In genomic region chr1:109427171-109427467, GRCh38 we compare ENCODE assay signal across 8 cellular contexts. TPM values are rescaled to one million over a fixed set of nuclear protein-coding genes. Genes with fewer than 3 reads are reported as not detected.
A peak's percentile ranks its signal among the peaks of the same experiment; 100 is the strongest.
DNase-seq lines count a peak whose midpoint lies in the region; ATAC-seq and TF ChIP-seq lines count a peak whose summit lies in the region.

No MANE protein-coding gene starts in this region.

- H3K27me3 ChIP-seq in AG04450 (ENCODE audit: control insufficient read depth, insufficient read depth, low read length) (no peaks in the 10 kb centered on the region), Karpas-422 (ENCODE audit: low read length) (no peaks in the 10 kb centered on the region), muscle layer of colon (ENCODE audit: control insufficient read depth in 1 of 2, insufficient read depth in 2 of 2, low read length in 2 of 2) (no peaks in the 10 kb centered on the region)

- H4K20me1 ChIP-seq in Karpas-422 (ENCODE audit: insufficient read depth, low read depth, low read length): peaks cover 13% of the 10 kb centered on the region; the same call in 1 of the 2 replicates

- POLR2A ChIA-PET in AG04450 (lab: Yijun Ruan, JAX): interaction anchor here (0.6 to 2.0 kb wide), 4 partner anchors 10 to 327 kb away, joined by 3 to 12 read pairs (median 6); partner anchors contain the start of gene ATXN7L2

- no peak for TF ChIP-seq CTCF in AG04450 (IDR thresholded peaks at IDR 0.05; ENCODE audit: low read depth, low read length)

- H3K4me1 ChIP-seq in Karpas-422 (ENCODE audit: low read length) (peaks cover 28% of the 10 kb centered on the region), muscle layer of colon (ENCODE audit: insufficient read depth, low read length) (peaks cover 11% of the 10 kb centered on the region)

- ATAC-seq in central memory CD8-positive, alpha-beta T cell (replicated peaks; ENCODE audit: extremely low read depth, poor library complexity, severe bottlenecking): no peak
- no peak for ATAC-seq in HG03442 (IDR thresholded peaks at IDR 0.05; ENCODE audit: unreplicated experiment)

- peak overlapping the region; percentile 98 for H3K4me2 ChIP-seq in Karpas-422 (ENCODE audit: low read depth, low read length, poor library complexity, severe bottlenecking)

- H3K36me3 Mint-ChIP-seq in central memory CD8-positive, alpha-beta T cell (ENCODE audit: insufficient read depth): peaks cover 21% of the 10 kb centered on the region

- H3K9me3 Mint-ChIP-seq in central memory CD8-positive, alpha-beta T cell: no peaks in the 10 kb centered on the region

- peaks cover 41% of the 10 kb centered on the region for H3K79me2 ChIP-seq in Karpas-422 (ENCODE audit: low read length)

- no peaks in the 10 kb centered on the region for H3K9me2 ChIP-seq in Karpas-422 (replicated peaks; ENCODE audit: insufficient read depth, low read length)

- peak overlapping the region; percentile 85 for H3K9ac ChIP-seq in Karpas-422 (ENCODE audit: low read length)
- H3K9ac ChIP-seq in muscle layer of colon (ENCODE audit: low read length): peak overlapping the region; percentile 74

- no peak overlapping the region for H3K27ac ChIP-seq in AG04450 (ENCODE audit: low read depth, low read length)
- H3K27ac ChIP-seq in Karpas-422 (ENCODE audit: low read length): peak overlapping the region; percentile 65
- H3K27ac ChIP-seq in muscle layer of colon (ENCODE audit: low read depth, low read length): peak overlapping the region; percentile 78

- CTCF ChIA-PET in AG04450 (lab: Charles Lee): interaction anchor here (4.1 kb wide), 1 partner anchor 105 kb away, joined by 32 read pairs; no protein-coding TSS in a partner anchor

- H3K4me3 Mint-ChIP-seq in central memory CD8-positive, alpha-beta T cell: peak overlapping the region; percentile 92

- H3K4me1 Mint-ChIP-seq in central memory CD8-positive, alpha-beta T cell: peaks cover 32% of the 10 kb centered on the region

- H3K9me3 ChIP-seq in AG04450 (ENCODE audit: control insufficient read depth, insufficient read depth, low read length): no peaks in the 10 kb centered on the region; the same call in 1 of the 2 replicates
- no peaks in the 10 kb centered on the region for H3K9me3 ChIP-seq in Karpas-422 (ENCODE audit: low read length)
- no peaks in the 10 kb centered on the region for H3K9me3 ChIP-seq in muscle layer of colon (ENCODE audit: low read length)

- in situ Hi-C loops in G401 (cut with HindIII; ENCODE audit: low sequenced_read_pairs): no loop called here

- H3K4me3 ChIP-seq in AG04450 (ENCODE audit: low read depth, low read length) (peak overlapping the region; percentile 95), Karpas-422 (ENCODE audit: low read length) (peak overlapping the region; percentile 99), muscle layer of colon (ENCODE audit: low read depth in 1 of 2, low read length in 2 of 2) (peak overlapping the region; percentile 47 to 96)

- H3K36me3 ChIP-seq in Karpas-422 (ENCODE audit: insufficient read depth, low read length) (peaks cover 2% of the 10 kb centered on the region; the same call in 1 of the 2 replicates), muscle layer of colon (ENCODE audit: insufficient read depth, low read length) (no peaks in the 10 kb centered on the region)

- H3K27ac Mint-ChIP-seq in central memory CD8-positive, alpha-beta T cell (ENCODE audit: low read depth): peak overlapping the region; percentile 97

- H2AFZ ChIP-seq in Karpas-422 (ENCODE audit: low read length): peak overlapping the region; percentile 91; the same call in 1 of the 2 replicates

- H3K27me3 Mint-ChIP-seq in central memory CD8-positive, alpha-beta T cell: no peaks in the 10 kb centered on the region

- no peak for DNase-seq in AG04450 (ENCODE audit: low read depth, low spot score)
- DNase-seq in Karpas-422: peak; percentile 63
- no peak for DNase-seq in central memory CD8-positive, alpha-beta T cell (ENCODE audit: low spot score in 2 of 2)
- DNase-seq in G401 (ENCODE audit: low spot score): no peak
- no peak for DNase-seq in superior temporal gyrus (ENCODE audit: extremely low spot score)
- DNase-seq in NCI-H226: no peak

RNA-seq across cellular contexts. Expression of gene PSMA5, which starts 0.9 kb away (rescaled TPM):
- polyA plus RNA-seq in AG04450 (2011; rRNA removed): 127 and 151 TPM in 2 replicates
- polyA minus RNA-seq in AG04450 (2011; rRNA and poly(A)+ RNA removed): 39.1 and 54.5 TPM in 2 replicates
- 48.5 and 70.4 TPM in 2 replicates for total RNA-seq in Karpas-422 (2014; rRNA removed; shearing (Covaris generic); ENCODE audit: low replicate concordance)
- total RNA-seq in G401 (2014; rRNA removed; shearing (Covaris generic)): 105 and 147 TPM in 2 replicates

RNA-seq across cellular contexts. Expression of gene SORT1, which starts 29.4 kb away (rescaled TPM):
- 37.2 and 42.8 TPM in 2 replicates for polyA plus RNA-seq in AG04450 (2011; rRNA removed)
- 91.1 and 133 TPM in 2 replicates for polyA minus RNA-seq in AG04450 (2011; rRNA and poly(A)+ RNA removed)
- total RNA-seq in Karpas-422 (2014; rRNA removed; shearing (Covaris generic); ENCODE audit: low replicate concordance): 0.04 TPM in 1 of 2 replicates, not detected in the other
- 15.1 and 17.7 TPM in 2 replicates for total RNA-seq in G401 (2014; rRNA removed; shearing (Covaris generic))

RNA-seq across cellular contexts. Expression of gene SYPL2, which starts 39.2 kb away (rescaled TPM):
- 0.26 and 0.40 TPM in 2 replicates for polyA plus RNA-seq in AG04450 (2011; rRNA removed)
- 0.09 and 0.23 TPM in 2 replicates for polyA minus RNA-seq in AG04450 (2011; rRNA and poly(A)+ RNA removed)
- total RNA-seq in Karpas-422 (2014; rRNA removed; shearing (Covaris generic); ENCODE audit: low replicate concordance): not detected in 2 replicates
- not detected in 2 replicates for total RNA-seq in G401 (2014; rRNA removed; shearing (Covaris generic))

RNA-seq across cellular contexts. Expression of gene ATXN7L2, which starts 56.6 kb away (rescaled TPM):
- polyA plus RNA-seq in AG04450 (2011; rRNA removed): 1.5 TPM in 2 replicates
- polyA minus RNA-seq in AG04450 (2011; rRNA and poly(A)+ RNA removed): 4.3 and 4.7 TPM in 2 replicates
- 3.5 and 5.7 TPM in 2 replicates for total RNA-seq in Karpas-422 (2014; rRNA removed; shearing (Covaris generic); ENCODE audit: low replicate concordance)
- total RNA-seq in G401 (2014; rRNA removed; shearing (Covaris generic)): 2.9 and 6.8 TPM in 2 replicates

Comparison
In these comparisons a context has a peak if more than half of its experiments do, and no peak if none do; other contexts are left out.
1. RNA of gene SORT1, which starts 29.4 kb away (total RNA-seq): 15.1 to 17.7 TPM in G401; 0.04 TPM in Karpas-422; every median in the first group is over 10 times any median in the second.
2. Peak in every context shown above with its lines, with median percentiles within 50 percentile points of each other: H3K4me3 ChIP-seq.